In the genomic region with DNA sequence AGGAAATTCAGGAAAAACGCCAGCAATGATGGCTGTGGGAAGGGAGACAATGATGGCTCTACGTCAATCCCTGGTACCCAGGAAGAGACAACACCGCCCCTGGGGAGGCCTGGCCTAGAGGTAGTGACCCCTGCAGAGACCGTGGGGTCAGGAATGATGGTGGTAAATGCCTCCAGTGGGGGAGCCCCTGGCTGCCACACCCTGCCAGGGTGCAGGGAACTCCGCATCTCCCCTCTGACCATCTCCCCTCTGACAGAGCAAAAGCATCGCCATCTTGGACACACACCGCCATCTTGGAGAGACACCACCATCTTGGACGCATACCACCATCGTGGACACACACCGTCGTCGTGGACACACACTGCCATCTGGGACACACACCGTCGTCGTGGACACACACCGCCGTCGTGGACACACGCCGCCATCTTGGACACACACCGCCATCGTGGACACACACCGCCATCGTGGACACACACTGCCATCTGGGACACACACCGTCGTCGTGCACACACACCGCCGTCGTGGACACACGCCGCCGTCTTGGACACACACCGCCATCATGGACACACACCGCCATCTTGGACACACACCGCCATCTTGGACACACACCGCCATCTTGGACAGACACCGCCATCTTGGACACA, we compare ENCODE assay signal across 24 cellular contexts. TPM values are rescaled to one million over a fixed set of nuclear protein-coding genes. Genes with fewer than 3 reads are reported as not detected.
DNase-seq lines count a peak whose midpoint lies in the region; ATAC-seq, FAIRE-seq and TF ChIP-seq lines count a peak whose summit lies in the region.
"Had no signal": no experiment of that assay in that cellular context is flagged by ENCODE, and none has a peak within 500 bp of the region (broad histone marks: within the 10 kb centered on the region; RNA-seq: fewer than 3 reads in every experiment).

No MANE protein-coding gene starts in this region.

- no peak for TF ChIP-seq CTCF in H1 (IDR thresholded peaks at IDR 0.05; ENCODE audit: control extremely low read depth in 1 of 3, insufficient read depth in 1 of 3, low read depth in 1 of 3, low read length in 3 of 3)

- H3K27me3 ChIP-seq in H1 (replicated peaks in 1 of 4; ENCODE audit: control insufficient read depth in 3 of 4, extremely low read depth in 1 of 4, insufficient read depth in 3 of 4, low read length in 3 of 4) = no peaks in the 10 kb centered on the region
- H3K27me3 ChIP-seq: body of pancreas had no signal

- H3K36me3 ChIP-seq in H1 (ENCODE audit: control insufficient read depth in 2 of 4, insufficient read depth in 4 of 4, low read length in 3 of 4) = peaks cover 0 to 49% (median 15%) of the 10 kb centered on the region in 4 experiments; a peak in 6 of 8 replicates

- H3K18ac ChIP-seq in H1 (ENCODE audit: extremely low read depth, low read length) = no peak overlapping the region

- H3K9me3 Mint-ChIP-seq in activated T-cell treated with anti-CD3 and anti-CD28 coated beads, Interleukin-2, amount 50 U/mL, for 72 hours = peaks cover 4 to 24% of the 10 kb centered on the region in 2 donors

- no peak overlapping the region for H3K14ac ChIP-seq in H1 (ENCODE audit: insufficient read length)

- H3K4me1 Mint-ChIP-seq in activated T-cell treated with anti-CD3 and anti-CD28 coated beads, Interleukin-2, amount 50 U/mL, for 72 hours (ENCODE audit: low read depth) = no peaks in the 10 kb centered on the region

- no peak overlapping the region for H3K9ac ChIP-seq in H1 (replicated peaks in 1 of 4; ENCODE audit: extremely low read depth in 1 of 4, low read depth in 3 of 4, low read length in 3 of 4)

- H2BK120ac ChIP-seq in H1 (replicated peaks; ENCODE audit: low read depth, low read length) = no peak overlapping the region

- peak; percentile 88 for FAIRE-seq in HTR-8/SVneo (lab: Jason Lieb, UNC)
- FAIRE-seq in H1 (lab: Jason Lieb, UNC) = no peak
- FAIRE-seq: colon, D721Med, endothelial cell of umbilical vein, G401.6, GM19239, H54, islet of Langerhans had no signal

- H2BK15ac ChIP-seq in H1 (ENCODE audit: low read length) = no peak overlapping the region

- no peak overlapping the region for H2BK20ac ChIP-seq in H1 (ENCODE audit: low read length)

- no peak overlapping the region for H4K91ac ChIP-seq in H1 (replicated peaks; ENCODE audit: insufficient read length, low read length)

- H3K4ac ChIP-seq in H1 (replicated peaks; ENCODE audit: insufficient read length, low read depth, low read length) = no peak overlapping the region

- CTCF ChIA-PET in H1 (lab: Charles Lee; ENCODE audit: partially characterized antibody) = no interaction called here

- peaks cover 20% of the 10 kb centered on the region for H3K79me1 ChIP-seq in H1 (ENCODE audit: low read depth, low read length)

- no peak overlapping the region for H3K27ac ChIP-seq in H1 (ENCODE audit: low read depth, low read length)
- H3K27ac ChIP-seq: body of pancreas, skin epidermis had no signal

- POLR2A ChIA-PET in H1 (lab: Charles Lee; ENCODE audit: partially characterized antibody) = no interaction called here

- no peak overlapping the region for H2AFZ ChIP-seq in H1 (ENCODE audit: low read length)

- no peak for ATAC-seq in activated T-cell treated with anti-CD3 and anti-CD28 coated beads, Interleukin-2, amount 50 U/mL, for 72 hours (replicated peaks in 1 of 2)
- ATAC-seq: body of pancreas; naive thymus-derived CD4-positive, alpha-beta T cell had no signal

- H3K36me3 Mint-ChIP-seq in activated T-cell treated with anti-CD3 and anti-CD28 coated beads, Interleukin-2, amount 50 U/mL, for 72 hours (ENCODE audit: insufficient read depth in 2 of 2) = peaks cover 35 to 48% of the 10 kb centered on the region in 2 donors

- no peak overlapping the region for H2BK5ac ChIP-seq in H1 (ENCODE audit: low read depth, low read length)

- H4K5ac ChIP-seq in H1 (ENCODE audit: insufficient read length, low read depth, low read length) = no peak overlapping the region

- H3K23me2 ChIP-seq in H1 (ENCODE audit: low read depth, low read length) = 0 out of 2 replicates have a peak, but pooled peaks cover 2% of the 10 kb centered on the region

- H3K9me3 ChIP-seq in H1 (ENCODE audit: insufficient read depth in 2 of 2, low read depth in 1 of 2, low read length in 1 of 2) = peaks cover 0 to 3% of the 10 kb centered on the region in 2 experiments; a peak in 2 of 4 replicates
- H3K9me3 ChIP-seq: body of pancreas had no signal

- no peaks in the 10 kb centered on the region for H3K27me3 Mint-ChIP-seq in activated T-cell treated with anti-CD3 and anti-CD28 coated beads, Interleukin-2, amount 50 U/mL, for 72 hours (ENCODE audit: low read depth)
- H3K27me3 Mint-ChIP-seq: naive thymus-derived CD4-positive, alpha-beta T cell had no signal

- no peak overlapping the region for H2AK5ac ChIP-seq in H1 (ENCODE audit: low read depth, low read length)

- H3K4me3 Mint-ChIP-seq in activated T-cell treated with anti-CD3 and anti-CD28 coated beads, Interleukin-2, amount 50 U/mL, for 72 hours = no peak overlapping the region
- H3K4me3 Mint-ChIP-seq: naive thymus-derived CD4-positive, alpha-beta T cell had no signal

- no peaks in the 10 kb centered on the region for H3K4me1 ChIP-seq in H1 (replicated peaks in 1 of 4; ENCODE audit: control insufficient read depth in 3 of 4, insufficient read depth in 4 of 4, low read length in 3 of 4)
- H3K4me1 ChIP-seq: body of pancreas had no signal

- no peak overlapping the region for H3K27ac Mint-ChIP-seq in activated T-cell treated with anti-CD3 and anti-CD28 coated beads, Interleukin-2, amount 50 U/mL, for 72 hours

- TF ChIP-seq EP300 in H1 (IDR thresholded peaks at IDR 0.05; ENCODE audit: borderline replicate concordance in 1 of 2, low read depth in 2 of 2, low read length in 2 of 2) = no peak

- H3K79me2 ChIP-seq in H1 (ENCODE audit: control insufficient read depth in 1 of 2, insufficient read depth in 2 of 2, low read length in 2 of 2) = peaks cover 21 to 62% of the 10 kb centered on the region in 2 experiments

- intact Hi-C loops in posterior vena cava (cut with DNase I) = no loop called here

- no peak for TF ChIP-seq RAD21 in H1 (IDR thresholded peaks at IDR 0.05 in 1 of 2, conservative IDR thresholded peaks at IDR 0.05 in 1 of 2; ENCODE audit: low read depth in 2 of 2, low read length in 2 of 2)

- no peak overlapping the region for H3K4me3 ChIP-seq in H1 (ENCODE audit: extremely low read depth in 1 of 4, insufficient read depth in 2 of 4, low read depth in 3 of 4, low read length in 4 of 4)
- H3K4me3 ChIP-seq: body of pancreas, skin epidermis had no signal

- no peak overlapping the region for H3K4me2 ChIP-seq in H1 (ENCODE audit: insufficient read depth in 1 of 2, low read depth in 2 of 2, low read length in 2 of 2)

- no peak for TF ChIP-seq POLR2A in H1 (IDR thresholded peaks at IDR 0.05; ENCODE audit: control extremely low read depth in 1 of 2, low read depth in 2 of 2, low read length in 2 of 2)

- 92% methylated on average over 31 of the region's 38 CpGs; no CpG with 5 or more reads in 1 of the 2 experiments for WGBS in H1 (ENCODE audit: extremely low coverage in 1 of 2, insufficient coverage in 1 of 2, insufficient read length in 1 of 2, insufficient replicate concordance in 2 of 2, low coverage in 1 of 2, low lambda C conversion rate in 2 of 2, missing lambda C conversion rate in 1 of 2), 2 experiments

- H3K56ac ChIP-seq in H1 (replicated peaks; ENCODE audit: insufficient read length, low read depth, low read length) = no peak overlapping the region

- peak; percentile 14 for DNase-seq in activated T-cell treated with anti-CD3 and anti-CD28 coated beads, Interleukin-2, amount 50 U/mL, for 1 hour
- no peak for DNase-seq in activated T-cell treated with anti-CD3 and anti-CD28 coated beads, Interleukin-2, amount 50 U/mL, for 72 hours
- DNase-seq in HTR-8/SVneo (ENCODE audit: insufficient read length, low spot score) = no peak
- DNase-seq in H1 (ENCODE audit: low read depth in 1 of 2, low spot score in 2 of 2) = no peak
- peak; percentile 42 for DNase-seq in posterior vena cava (ENCODE audit: low spot score)
- DNase-seq in stimulated activated naive CD4-positive, alpha-beta T cell (lab: John Stamatoyannopoulos, UW) = no peak
- DNase-seq in amniotic stem cell (lab: John Stamatoyannopoulos, UW) = no peak
- no peak for DNase-seq in NCI-H748 (lab: John Stamatoyannopoulos, UW; ENCODE audit: unreplicated experiment)
- DNase-seq: ACHN; activated naive CD4-positive, alpha-beta T cell treated with anti-CD3 and anti-CD28 coated beads, Interleukin-2, amount 50 U/mL, for 16 hours; C1 segment of cervical spinal cord; NCI-H1105 treated with DMSO at 0.1 percent for 48 hours; NCI-H526; SIG-M5 had no signal

- peaks cover 0 to 5% of the 10 kb centered on the region in 2 experiments for H4K20me1 ChIP-seq in H1 (replicated peaks in 1 of 2; ENCODE audit: control insufficient read depth in 1 of 2, insufficient read depth in 2 of 2, low read length in 2 of 2)

- H3K23ac ChIP-seq in H1 (ENCODE audit: insufficient read length) = no peak overlapping the region

- H4K8ac ChIP-seq in H1 (ENCODE audit: extremely low read depth, insufficient read depth, low read length) = no peak overlapping the region

- H2BK12ac ChIP-seq in H1 (ENCODE audit: low read depth, low read length) = no peak overlapping the region

RNA-seq across cellular contexts. Expression of a gene that starts 9.9 kb away (rescaled TPM):
- 100 to 1,000 TPM in 1 of 2 donors, 10 to 100 TPM in 1; 70.4 to 101 TPM for total RNA-seq in activated T-cell treated with anti-CD3 and anti-CD28 coated beads, Interleukin-2, amount 50 U/mL, for 72 hours
- total RNA-seq in H1 (2021; fragmentation: NEBNext Ultra II Directional; extraction: Animal tissue kit (Norgen Biotek cat#: 25700)) = 75.4 and 81.4 TPM in 2 replicates
- 75.6 and 130 TPM in 2 replicates for polyA plus RNA-seq in H1 (2011; rRNA removed)
- 92.6 TPM for polyA plus RNA-seq in H1 (2011; cell fraction: cytosol; rRNA removed)
- 104 TPM for polyA plus RNA-seq in H1 (2011; cell fraction: nucleus; rRNA removed)
- polyA plus RNA-seq in H1 (2012, experiment 1 of 2) = 51.7 to 90.7 TPM (median 78.8 TPM) in 4 replicates
- polyA plus RNA-seq in H1 (2012, experiment 2 of 2) = 57.9 TPM
- 41.0 TPM for polyA plus RNA-seq in H1 (2013, experiment 1 of 2)
- 39.2 TPM for polyA plus RNA-seq in H1 (2013, experiment 2 of 2)
- 47.0 and 49.0 TPM in 2 replicates for polyA minus RNA-seq in H1 (2011; rRNA and poly(A)+ RNA removed)
- 52.1 TPM for polyA minus RNA-seq in H1 (2011; cell fraction: cytosol; rRNA and poly(A)+ RNA removed)
- 46.7 TPM for polyA minus RNA-seq in H1 (2011; cell fraction: nucleus; rRNA and poly(A)+ RNA removed)
- 10 to 100 TPM; 28.2 to 29.7 TPM for total RNA-seq in posterior vena cava

RNA-seq across cellular contexts. Expression of a gene that starts 50.9 kb away (rescaled TPM):
- total RNA-seq in activated T-cell treated with anti-CD3 and anti-CD28 coated beads, Interleukin-2, amount 50 U/mL, for 72 hours = 100 to 1,000 TPM; 402 to 411 TPM
- total RNA-seq in H1 (2021; fragmentation: NEBNext Ultra II Directional; extraction: Animal tissue kit (Norgen Biotek cat#: 25700)) = 487 and 514 TPM in 2 replicates
- polyA plus RNA-seq in H1 (2011; rRNA removed) = 1,220 and 1,529 TPM in 2 replicates
- 1,117 TPM for polyA plus RNA-seq in H1 (2011; cell fraction: cytosol; rRNA removed)
- 686 TPM for polyA plus RNA-seq in H1 (2011; cell fraction: nucleus; rRNA removed)
- 559 to 826 TPM (median 767 TPM) in 4 replicates for polyA plus RNA-seq in H1 (2012, experiment 1 of 2)
- 674 TPM for polyA plus RNA-seq in H1 (2012, experiment 2 of 2)
- 424 TPM for polyA plus RNA-seq in H1 (2013, experiment 1 of 2)
- polyA plus RNA-seq in H1 (2013, experiment 2 of 2) = 418 TPM
- polyA minus RNA-seq in H1 (2011; rRNA and poly(A)+ RNA removed) = 356 and 371 TPM in 2 replicates
- 639 TPM for polyA minus RNA-seq in H1 (2011; cell fraction: cytosol; rRNA and poly(A)+ RNA removed)
- 472 TPM for polyA minus RNA-seq in H1 (2011; cell fraction: nucleus; rRNA and poly(A)+ RNA removed)
- 100 to 1,000 TPM; 204 to 218 TPM for total RNA-seq in posterior vena cava

Comparison
In these comparisons a context has a peak if more than half of its experiments do, and no peak if none do; other contexts are left out.
1. DNase-seq: peak in activated T-cell treated with anti-CD3 and anti-CD28 coated beads, Interleukin-2, amount 50 U/mL, for 1 hour (single experiment) and posterior vena cava (single experiment); none in activated T-cell treated with anti-CD3 and anti-CD28 coated beads, Interleukin-2, amount 50 U/mL, for 72 hours (0 of 2), HTR-8/SVneo (single experiment), H1 (0 of 2), stimulated activated naive CD4-positive, alpha-beta T cell (0 of 6), amniotic stem cell (single experiment) and NCI-H748 (single experiment).